ENCODE assay signal across 11 cellular contexts in genomic region chr7:77425151-77426051, GRCh38. TPM values are rescaled to one million over a fixed set of nuclear protein-coding genes. Genes with fewer than 3 reads are reported as not detected.
A peak's percentile ranks its signal among the peaks of the same experiment; 100 is the strongest.
DNase-seq lines count a peak whose midpoint lies in the region; ATAC-seq and TF ChIP-seq lines count a peak whose summit lies in the region.
"Had no signal": no experiment of that assay in that cellular context is flagged by ENCODE, and none has a peak within 500 bp of the region (broad histone marks: within the 10 kb centered on the region; RNA-seq: fewer than 3 reads in every experiment).

No MANE protein-coding gene starts in this region.

- peak overlapping the region; percentile 56 for H3K4me3 ChIP-seq in osteoblast (ENCODE audit: insufficient read depth, low read length)
- H3K4me3 ChIP-seq in coronary artery: no peak overlapping the region
- H3K4me3 ChIP-seq: vagina had no signal

- H2AFZ ChIP-seq in osteoblast (ENCODE audit: low read length): peak overlapping the region; percentile 86

- ATAC-seq in GM18867 (IDR thresholded peaks at IDR 0.05; ENCODE audit: unreplicated experiment) (peak; percentile 37), HG03108 (IDR thresholded peaks at IDR 0.05; ENCODE audit: unreplicated experiment) (no peak), HG02623 (IDR thresholded peaks at IDR 0.05; ENCODE audit: unreplicated experiment) (no peak)
- ATAC-seq: natural killer cell had no signal

- DNase-seq in NAMALWA (ENCODE audit: low spot score) (peak; percentile 8), endothelial cell (ENCODE audit: low spot score) (peak; percentile 8), osteoblast (ENCODE audit: insufficient read length, low spot score, missing footprints) (peak; percentile 73), occipital lobe (lab: John Stamatoyannopoulos, UW) (no peak), coronary artery (ENCODE audit: low spot score) (no peak)
- DNase-seq: activated naive CD4-positive, alpha-beta T cell; natural killer cell had no signal

- H3K9me3 Mint-ChIP-seq in endothelial cell (ENCODE audit: unreplicated experiment): no peaks in the 10 kb centered on the region
- H3K9me3 Mint-ChIP-seq: natural killer cell had no signal

- H3K4me2 ChIP-seq in osteoblast (ENCODE audit: insufficient read depth, low read length): peak overlapping the region; percentile 84

- H3K4me1 ChIP-seq in osteoblast (ENCODE audit: insufficient read depth, low read length): peaks cover 38% of the 10 kb centered on the region
- H3K4me1 ChIP-seq: vagina had no signal

- H3K27ac ChIP-seq in osteoblast (ENCODE audit: low read depth, low read length) (peak overlapping the region; percentile 83), coronary artery (no peak overlapping the region)
- H3K27ac ChIP-seq: vagina had no signal

- TF ChIP-seq CTCF in endothelial cell (IDR thresholded peaks at IDR 0.05; ENCODE audit: unreplicated experiment) (no peak), osteoblast (IDR thresholded peaks at IDR 0.05; ENCODE audit: extremely low read depth, low read depth, low read length) (no peak), coronary artery (IDR thresholded peaks at IDR 0.05) (no peak)

- peaks cover 60% of the 10 kb centered on the region for H3K4me1 Mint-ChIP-seq in endothelial cell (ENCODE audit: unreplicated experiment)

- no peaks in the 10 kb centered on the region for H3K9me3 ChIP-seq in osteoblast (ENCODE audit: low read depth, low read length)
- H3K9me3 ChIP-seq: vagina had no signal

- no peaks in the 10 kb centered on the region for H3K27me3 ChIP-seq in osteoblast (ENCODE audit: insufficient read depth, low read length)
- H3K27me3 ChIP-seq: vagina had no signal

- no peak overlapping the region for H3K4me3 Mint-ChIP-seq in endothelial cell (ENCODE audit: unreplicated experiment)
- H3K4me3 Mint-ChIP-seq: natural killer cell had no signal

- no peaks in the 10 kb centered on the region for H3K36me3 Mint-ChIP-seq in endothelial cell (ENCODE audit: low read depth, unreplicated experiment)
- H3K36me3 Mint-ChIP-seq: natural killer cell had no signal

- no peaks in the 10 kb centered on the region for H3K79me2 ChIP-seq in osteoblast (ENCODE audit: insufficient read depth, low read length)

- no peak overlapping the region for H3K27ac Mint-ChIP-seq in endothelial cell (ENCODE audit: unreplicated experiment)
- H3K27ac Mint-ChIP-seq: natural killer cell had no signal

- H4K20me1 ChIP-seq in osteoblast (ENCODE audit: insufficient read depth, low read length): no peaks in the 10 kb centered on the region

- no peaks in the 10 kb centered on the region for H3K36me3 ChIP-seq in osteoblast (ENCODE audit: insufficient read depth, low read length)
- H3K36me3 ChIP-seq: vagina had no signal

- H3K27me3 Mint-ChIP-seq in endothelial cell (ENCODE audit: unreplicated experiment): peaks cover 7% of the 10 kb centered on the region

RNA-seq across cellular contexts. Expression of gene GSAP, which starts 9.3 kb away (rescaled TPM):
- total RNA-seq in endothelial cell (ENCODE audit: unreplicated experiment): 1.9 TPM
- total RNA-seq in osteoblast: 10.6 and 13.0 TPM in 2 replicates
- total RNA-seq in occipital lobe: 12.6 TPM

Comparison
In these comparisons a context has a peak if more than half of its experiments do, and no peak if none do; other contexts are left out.
1. DNase-seq: peak in NAMALWA (single experiment), endothelial cell (single experiment) and osteoblast (single experiment); none in occipital lobe (single experiment) and coronary artery (single experiment).